In the genomic region with DNA sequence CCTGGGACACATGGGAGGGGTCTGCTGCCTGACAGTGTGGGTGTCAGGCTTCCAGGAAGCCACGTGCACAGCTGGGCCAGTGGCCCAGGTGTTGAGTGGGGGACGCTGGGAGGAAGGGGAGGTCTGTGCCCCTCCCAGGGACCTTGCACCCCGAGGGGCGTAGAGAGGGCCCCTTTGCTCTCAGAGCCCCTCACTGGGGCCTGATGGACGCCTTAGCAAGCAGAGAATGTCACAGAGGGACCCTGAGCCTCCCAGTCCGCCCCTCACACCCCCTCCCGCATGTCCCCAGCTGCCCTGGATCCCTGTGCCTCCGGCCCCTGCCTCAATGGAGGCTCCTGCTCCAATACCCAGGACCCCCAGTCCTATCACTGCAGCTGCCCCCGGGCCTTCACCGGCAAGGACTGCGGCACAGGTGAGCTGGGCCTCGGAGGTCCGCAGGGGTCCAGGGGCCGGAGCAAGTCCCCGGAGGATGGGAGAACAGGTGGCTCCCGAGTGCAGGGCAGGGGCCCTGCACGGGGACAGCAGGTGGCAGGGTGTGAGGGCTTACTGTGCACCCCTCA, we compare ENCODE assay signal across 1 cellular context.
TF ChIP-seq lines count a peak whose summit lies in the region.

No MANE protein-coding gene starts in this region.

TF ChIP-seq in HCT116, 20 proteins besides CTCF, POLR2A, EP300 and RAD21:
- TF ChIP-seq EGR1 (IDR thresholded peaks at IDR 0.05; ENCODE audit: low read depth): no peak
- TF ChIP-seq SRF (IDR thresholded peaks at IDR 0.05; ENCODE audit: low read depth): no peak
- TF ChIP-seq, protein P1, sequence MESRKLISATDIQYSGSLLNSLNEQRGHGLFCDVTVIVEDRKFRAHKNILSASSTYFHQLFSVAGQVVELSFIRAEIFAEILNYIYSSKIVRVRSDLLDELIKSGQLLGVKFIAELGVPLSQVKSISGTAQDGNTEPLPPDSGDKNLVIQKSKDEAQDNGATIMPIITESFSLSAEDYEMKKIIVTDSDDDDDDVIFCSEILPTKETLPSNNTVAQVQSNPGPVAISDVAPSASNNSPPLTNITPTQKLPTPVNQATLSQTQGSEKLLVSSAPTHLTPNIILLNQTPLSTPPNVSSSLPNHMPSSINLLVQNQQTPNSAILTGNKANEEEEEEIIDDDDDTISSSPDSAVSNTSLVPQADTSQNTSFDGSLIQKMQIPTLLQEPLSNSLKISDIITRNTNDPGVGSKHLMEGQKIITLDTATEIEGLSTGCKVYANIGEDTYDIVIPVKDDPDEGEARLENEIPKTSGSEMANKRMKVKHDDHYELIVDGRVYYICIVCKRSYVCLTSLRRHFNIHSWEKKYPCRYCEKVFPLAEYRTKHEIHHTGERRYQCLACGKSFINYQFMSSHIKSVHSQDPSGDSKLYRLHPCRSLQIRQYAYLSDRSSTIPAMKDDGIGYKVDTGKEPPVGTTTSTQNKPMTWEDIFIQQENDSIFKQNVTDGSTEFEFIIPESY (IDR thresholded peaks at IDR 0.05; ENCODE audit: extremely low read depth, insufficient replicate concordance, low read length): no peak
- TF ChIP-seq, protein P2, sequence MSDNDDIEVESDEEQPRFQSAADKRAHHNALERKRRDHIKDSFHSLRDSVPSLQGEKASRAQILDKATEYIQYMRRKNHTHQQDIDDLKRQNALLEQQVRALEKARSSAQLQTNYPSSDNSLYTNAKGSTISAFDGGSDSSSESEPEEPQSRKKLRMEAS (IDR thresholded peaks at IDR 0.05): no peak
- no peak for TF ChIP-seq CEBPB (IDR thresholded peaks at IDR 0.05; ENCODE audit: low read depth)
- TF ChIP-seq EZH2phosphoT487 (IDR thresholded peaks at IDR 0.05; ENCODE audit: borderline replicate concordance): no peak
- no peak for TF ChIP-seq FOSL1 (IDR thresholded peaks at IDR 0.05; ENCODE audit: low read depth)
- TF ChIP-seq JUND (IDR thresholded peaks at IDR 0.05): no peak
- TF ChIP-seq SIN3A (IDR thresholded peaks at IDR 0.05; ENCODE audit: low read depth): no peak
- no peak for TF ChIP-seq TCF7L2 (IDR thresholded peaks at IDR 0.05; ENCODE audit: borderline replicate concordance, extremely low read depth, insufficient read depth, insufficient read length)
- no peak for TF ChIP-seq POLR2AphosphoS5 (IDR thresholded peaks at IDR 0.05; ENCODE audit: low read depth, low read length)
- no peak for TF ChIP-seq SP1 (IDR thresholded peaks at IDR 0.05; ENCODE audit: low read depth)
- no peak for TF ChIP-seq EZH2 (IDR thresholded peaks at IDR 0.05)
- TF ChIP-seq ELF1 (IDR thresholded peaks at IDR 0.05; ENCODE audit: borderline replicate concordance, low read depth): no peak
- no peak for TF ChIP-seq YY1 (IDR thresholded peaks at IDR 0.05; ENCODE audit: extremely low read depth, insufficient replicate concordance, low read depth, low read length)
- TF ChIP-seq, protein P3, sequence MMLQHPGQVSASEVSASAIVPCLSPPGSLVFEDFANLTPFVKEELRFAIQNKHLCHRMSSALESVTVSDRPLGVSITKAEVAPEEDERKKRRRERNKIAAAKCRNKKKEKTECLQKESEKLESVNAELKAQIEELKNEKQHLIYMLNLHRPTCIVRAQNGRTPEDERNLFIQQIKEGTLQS (IDR thresholded peaks at IDR 0.05): no peak
- no peak for TF ChIP-seq CBX3 (IDR thresholded peaks at IDR 0.05; ENCODE audit: low read depth)
TF ChIP-seq in HCT116: peak in this region for 0.
